Comparison of ENCODE assay signal across 1 cellular context in genomic region chr12:94273272-94273671, GRCh38.
TF ChIP-seq lines count a peak whose summit lies in the region.

No MANE protein-coding gene starts in this region.

TF ChIP-seq in HepG2, 621 proteins besides CTCF, POLR2A, EP300 and RAD21:
- no peak for TF ChIP-seq ZBTB4 (CRISPR knock-in tag; IDR thresholded peaks at IDR 0.05; ENCODE audit: borderline replicate concordance)
- peak; percentile 22 for TF ChIP-seq ZFP36 (IDR thresholded peaks at IDR 0.05; ENCODE audit: borderline replicate concordance, low read depth, low read length, partially characterized antibody)
